Comparison of ENCODE assay signal across 26 cellular contexts in genomic region chr4:186131935-186132334, GRCh38. TPM values are rescaled to one million over a fixed set of nuclear protein-coding genes. Genes with fewer than 3 reads are reported as not detected.
"Had no signal": no experiment of that assay in that cellular context is flagged by ENCODE, and none has a peak within 500 bp of the region (broad histone marks: within the 10 kb centered on the region; RNA-seq: fewer than 3 reads in every experiment).

No MANE protein-coding gene starts in this region.

- H3K9ac ChIP-seq: parathyroid adenoma had no signal

- H3K4me1 ChIP-seq: left ventricle myocardium inferior, parathyroid adenoma, suprapubic skin, tibial nerve, upper lobe of left lung, vagina had no signal

- H2AFZ ChIP-seq: parathyroid adenoma had no signal

- H3K27ac Mint-ChIP-seq: natural killer cell treated with Interleukin-12 subunit alpha and Interleukin-12 subunit beta and Interleukin-15 and Interleukin-18, amount 100 ng/mL, for 72 hours; stimulated activated naive CD8-positive, alpha-beta T cell treated with anti-CD3 and anti-CD28 coated beads, Interleukin-15, Interleukin-2, amounts not matched to agents 100 ng/mL and 50 ng/mL, for 24 hours had no signal

- H3K36me3 Mint-ChIP-seq: naive thymus-derived CD4-positive, alpha-beta T cell; natural killer cell treated with Interleukin-12 subunit alpha and Interleukin-12 subunit beta and Interleukin-15 and Interleukin-18, amount 100 ng/mL, for 72 hours had no signal

- H3K4me3 Mint-ChIP-seq: naive thymus-derived CD4-positive, alpha-beta T cell; natural killer cell treated with Interleukin-12 subunit alpha and Interleukin-12 subunit beta and Interleukin-15 and Interleukin-18, amount 100 ng/mL, for 72 hours; stimulated activated naive CD8-positive, alpha-beta T cell treated with anti-CD3 and anti-CD28 coated beads, Interleukin-15, Interleukin-2, amounts not matched to agents 100 ng/mL and 50 ng/mL, for 24 hours had no signal

- H3K27me3 ChIP-seq: suprapubic skin, tibial nerve, upper lobe of left lung, vagina had no signal

- ATAC-seq: mucosa of descending colon; naive thymus-derived CD4-positive, alpha-beta T cell; natural killer cell treated with Interleukin-12 subunit alpha and Interleukin-12 subunit beta and Interleukin-15 and Interleukin-18, amount 100 ng/mL, for 72 hours; right cardiac atrium; sciatic nerve had no signal

- H3K36me3 ChIP-seq: left ventricle myocardium inferior, neutrophil, suprapubic skin, tibial nerve, upper lobe of left lung, vagina had no signal

- H3K9me3 Mint-ChIP-seq: natural killer cell treated with Interleukin-12 subunit alpha and Interleukin-12 subunit beta and Interleukin-15 and Interleukin-18, amount 100 ng/mL, for 72 hours; stimulated activated naive CD8-positive, alpha-beta T cell treated with anti-CD3 and anti-CD28 coated beads, Interleukin-15, Interleukin-2, amounts not matched to agents 100 ng/mL and 50 ng/mL, for 24 hours had no signal

- H3K27ac ChIP-seq: left ventricle myocardium inferior, neutrophil, parathyroid adenoma, skin epidermis, suprapubic skin, tibial nerve, upper lobe of left lung, vagina had no signal

- H3K79me2 ChIP-seq: parathyroid adenoma had no signal

- H3K9me3 ChIP-seq: left ventricle myocardium inferior, mucosa of descending colon, neutrophil, suprapubic skin, tibial nerve, upper lobe of left lung, vagina had no signal

- H3K4me3 ChIP-seq: left ventricle myocardium inferior, lung, mucosa of descending colon, skin epidermis, suprapubic skin, tibial nerve, upper lobe of left lung, vagina had no signal

- DNase-seq: hypothalamus; islet precursor cell; left ventricle myocardium inferior; mesendoderm; midbrain; mucosa of descending colon; naive thymus-derived CD4-positive, alpha-beta T cell; occipital lobe; retina; right cardiac atrium; stimulated activated CD4-positive, alpha-beta T cell treated with anti-CD3 and anti-CD28 coated beads, Interleukin-12 subunit alpha, Interleukin-12 subunit beta, amount 100 ng/mL, for 4 hours; stimulated activated CD4-positive, alpha-beta T cell treated with anti-CD3 and anti-CD28 coated beads, Interleukin-15, amount 100 ng/mL, for 24 hours; stimulated activated CD4-positive, alpha-beta T cell treated with anti-CD3 and anti-CD28 coated beads, Interleukin-2, amount 100 ng/mL, for 24 hours; stimulated activated CD4-positive, alpha-beta T cell treated with anti-CD3 and anti-CD28 coated beads, Interleukin-4, amount 100 ng/mL, for 1 hour; stimulated activated naive CD4-positive, alpha-beta T cell; upper lobe of left lung had no signal

RNA-seq across cellular contexts. Expression of gene FAM149A, which starts 27.4 kb away (rescaled TPM):
- total RNA-seq: natural killer cell treated with Interleukin-12 subunit alpha and Interleukin-12 subunit beta and Interleukin-15 and Interleukin-18, amount 100 ng/mL, for 72 hours had no signal
